14 cellular contexts compared by ENCODE assay signal in the genomic region with DNA sequence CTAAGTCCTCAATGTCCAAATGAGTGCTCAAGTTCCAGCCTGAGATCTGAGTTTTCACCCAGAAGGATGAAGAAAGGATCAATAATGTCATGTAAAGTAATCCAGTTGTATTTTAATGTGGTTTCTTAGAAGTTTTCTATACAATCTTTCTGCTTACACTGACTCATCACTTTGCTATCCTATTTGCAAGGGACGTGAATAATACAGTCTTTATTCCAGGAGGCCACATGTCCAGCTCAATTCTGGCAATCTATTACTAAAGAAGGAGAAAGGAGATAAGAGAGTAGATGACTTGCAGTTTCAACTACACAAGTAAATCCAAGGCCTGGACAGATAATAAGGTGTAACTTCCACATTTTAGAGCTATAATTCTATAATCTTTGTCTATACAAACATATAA.
DNase-seq lines count a peak whose midpoint lies in the region; ATAC-seq and TF ChIP-seq lines count a peak whose summit lies in the region.
"Had no signal": no experiment of that assay in that cellular context is flagged by ENCODE, and none has a peak within 500 bp of the region (broad histone marks: within the 10 kb centered on the region; RNA-seq: fewer than 3 reads in every experiment).

No MANE protein-coding gene starts in this region.

- H2AFZ ChIP-seq in Karpas-422 (ENCODE audit: low read length) = no peak overlapping the region

- H3K4me3 ChIP-seq in SK-N-MC (no peak overlapping the region), epithelial cell of proximal tubule (ENCODE audit: low read depth, low read length) (no peak overlapping the region), Karpas-422 (ENCODE audit: low read length) (no peak overlapping the region)
- H3K4me3 ChIP-seq: MG63 had no signal

- peak overlapping the region; percentile 67; the same call in 1 of the 2 replicates for H3K27ac ChIP-seq in SK-N-MC
- no peak overlapping the region for H3K27ac ChIP-seq in Karpas-422 (ENCODE audit: low read length)

- H3K9ac ChIP-seq in SK-N-MC (ENCODE audit: insufficient read length) (no peak overlapping the region), Karpas-422 (ENCODE audit: low read length) (no peak overlapping the region)

- H3K9me3 ChIP-seq in SK-N-MC (ENCODE audit: low read depth, low read length) (no peaks in the 10 kb centered on the region), Karpas-422 (ENCODE audit: low read length) (peaks cover 3% of the 10 kb centered on the region)
- H3K9me3 ChIP-seq: MG63 had no signal

- H3K4me2 ChIP-seq in Karpas-422 (ENCODE audit: low read depth, low read length, poor library complexity, severe bottlenecking) = no peak overlapping the region

- DNase-seq in EH (ENCODE audit: low read depth) (peak; percentile 23), SK-N-MC (ENCODE audit: low read depth, low spot score) (no peak), epithelial cell of proximal tubule (ENCODE audit: low read depth) (peak; percentile 10), non-pigmented ciliary epithelial cell (ENCODE audit: low read depth) (peak; percentile 81), Karpas-422 (no peak), NCI-H187 (lab: John Stamatoyannopoulos, UW) (no peak)
- DNase-seq: activated CD8-positive, alpha-beta memory T cell treated with anti-CD3 and anti-CD28 coated beads, Interleukin-2, amount 10 ng/mL, durations not matched to agents 7 days and 5 days; activated naive CD4-positive, alpha-beta T cell treated with anti-CD3 and anti-CD28 coated beads, Interleukin-2, amount 50 U/mL, for 16 hours; CD8-positive, alpha-beta memory T cell; MG63; retina; T1000 had no signal

- no peaks in the 10 kb centered on the region for H3K79me2 ChIP-seq in Karpas-422 (ENCODE audit: low read length)

- no peaks in the 10 kb centered on the region for H4K20me1 ChIP-seq in Karpas-422 (ENCODE audit: insufficient read depth, low read depth, low read length)

- no peaks in the 10 kb centered on the region; the same call in 1 of the 2 replicates for H3K9me2 ChIP-seq in Karpas-422 (replicated peaks; ENCODE audit: insufficient read depth, low read length)

- TF ChIP-seq CTCF in epithelial cell of proximal tubule (conservative IDR thresholded peaks at IDR 0.05; ENCODE audit: low read depth, low read length) = no peak

- H3K27me3 ChIP-seq in Karpas-422 (ENCODE audit: low read length) = no peaks in the 10 kb centered on the region
- H3K27me3 ChIP-seq: MG63 had no signal

- ATAC-seq in GM18870 (IDR thresholded peaks at IDR 0.05; ENCODE audit: unreplicated experiment) = no peak
- ATAC-seq in GM19351 (IDR thresholded peaks at IDR 0.05; ENCODE audit: unreplicated experiment) = no peak
- ATAC-seq: activated CD8-positive, alpha-beta memory T cell treated with anti-CD3 and anti-CD28 coated beads, Interleukin-2, amount 10 ng/mL, durations not matched to agents 7 days and 5 days had no signal

- H3K4me1 ChIP-seq in Karpas-422 (ENCODE audit: low read length) = no peaks in the 10 kb centered on the region

- no peaks in the 10 kb centered on the region for H3K36me3 ChIP-seq in SK-N-MC (ENCODE audit: insufficient read depth, low read length)
- no peaks in the 10 kb centered on the region for H3K36me3 ChIP-seq in Karpas-422 (ENCODE audit: insufficient read depth, low read length)
- H3K36me3 ChIP-seq: MG63 had no signal

Comparison
In these comparisons a context has a peak if more than half of its experiments do, and no peak if none do; other contexts are left out.
1. DNase-seq: peak in EH (single experiment), epithelial cell of proximal tubule (single experiment) and non-pigmented ciliary epithelial cell (single experiment); none in SK-N-MC (single experiment), Karpas-422 (single experiment) and NCI-H187 (0 of 2).